In genomic region chr16:4425378-4426020, GRCh38 we compare ENCODE assay signal across 1 cellular context.
TF ChIP-seq lines count a peak whose summit lies in the region.

Gene DNAJA3, plus strand, starts transcription at chr16:4425868. Its CDS starts 14 bp downstream, at chr16:4425882.

TF ChIP-seq in WTC11, 78 proteins besides CTCF, POLR2A, EP300 and RAD21 (continued from another document):
- TF ChIP-seq FOXP4 (CRISPR knock-in tag; IDR thresholded peaks at IDR 0.05) (peak; percentile 16; the same call in 1 of the 2 replicates), ZNF263 (CRISPR knock-in tag; IDR thresholded peaks at IDR 0.05; ENCODE audit: low read depth) (no peak), NFATC4 (CRISPR knock-in tag; IDR thresholded peaks at IDR 0.05) (no peak), ARID4B (CRISPR knock-in tag; IDR thresholded peaks at IDR 0.05; ENCODE audit: borderline replicate concordance) (no peak; the same call in none of the 2 replicates), ZNF232 (CRISPR knock-in tag; IDR thresholded peaks at IDR 0.05) (no peak), MXD4 (CRISPR knock-in tag; IDR thresholded peaks at IDR 0.05; ENCODE audit: borderline replicate concordance) (no peak), SOX15 (CRISPR knock-in tag; IDR thresholded peaks at IDR 0.05) (no peak)
